ENCODE assay signal across 19 cellular contexts in the genomic region with DNA sequence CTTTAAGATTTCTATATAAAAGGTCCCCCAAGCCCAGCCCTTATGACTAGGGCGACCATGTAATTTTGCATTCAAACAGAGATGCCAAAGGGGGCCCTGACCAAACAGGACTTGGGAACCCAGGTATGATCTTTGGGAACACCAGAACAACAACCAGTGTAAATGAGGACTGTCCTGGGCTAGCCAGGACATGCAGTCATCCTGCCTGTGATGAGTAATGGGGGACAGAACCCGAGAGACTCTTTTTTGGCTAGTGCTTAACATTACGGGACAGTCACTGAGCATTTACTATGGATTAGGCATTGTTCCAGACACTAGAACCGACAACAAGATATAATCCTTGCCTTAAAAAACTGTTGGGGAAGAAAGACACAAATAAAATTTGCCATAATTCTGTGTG.
"Had no signal": no experiment of that assay in that cellular context is flagged by ENCODE, and none has a peak within 500 bp of the region (broad histone marks: within the 10 kb centered on the region; RNA-seq: fewer than 3 reads in every experiment).

No MANE protein-coding gene starts in this region.

- H3K27me3 ChIP-seq: colonic mucosa, hepatocyte, neural progenitor cell, ovary, right atrium auricular region had no signal

- H3K4me1 ChIP-seq: colonic mucosa, neural progenitor cell had no signal

- ATAC-seq: left cardiac atrium; lower lobe of right lung; naive thymus-derived CD4-positive, alpha-beta T cell had no signal

- H3K9me3 ChIP-seq: colonic mucosa, left ventricle myocardium inferior, lower lobe of right lung, ovary, right atrium auricular region had no signal

- H3K9ac ChIP-seq: neural progenitor cell had no signal

- H3K4me3 ChIP-seq: colonic mucosa, hepatocyte, left ventricle myocardium inferior, lower lobe of right lung, neural progenitor cell, ovary, right atrium auricular region had no signal

- H3K36me3 ChIP-seq: colonic mucosa, left ventricle myocardium inferior, lower lobe of right lung, neural progenitor cell, ovary, right atrium auricular region had no signal

- DNase-seq: colonic mucosa; dermis blood vessel endothelial cell; erythroblast; foreskin melanocyte; kidney; left cardiac atrium; left ventricle myocardium inferior; lower lobe of right lung; mesenchymal stem cell; naive thymus-derived CD4-positive, alpha-beta T cell; nucleus accumbens; ovary; small intestine; stimulated activated CD4-positive, alpha-beta T cell treated with anti-CD3 and anti-CD28 coated beads, Interleukin-12 subunit alpha, Interleukin-12 subunit beta, amount 100 ng/mL, for 4 hours; stimulated activated naive CD4-positive, alpha-beta T cell treated with Interleukin-2 at 50 U/mL for 16 hours; trophoblast cell had no signal

- H3K79me2 ChIP-seq: hepatocyte had no signal

- H3K4me2 ChIP-seq: hepatocyte, neural progenitor cell had no signal

- H3K27ac ChIP-seq: colonic mucosa, hepatocyte, left ventricle myocardium inferior, lower lobe of right lung, neural progenitor cell, ovary, right atrium auricular region had no signal

- H2AFZ ChIP-seq: hepatocyte, neural progenitor cell had no signal
